16 cellular contexts compared by ENCODE assay signal in the genomic region with DNA sequence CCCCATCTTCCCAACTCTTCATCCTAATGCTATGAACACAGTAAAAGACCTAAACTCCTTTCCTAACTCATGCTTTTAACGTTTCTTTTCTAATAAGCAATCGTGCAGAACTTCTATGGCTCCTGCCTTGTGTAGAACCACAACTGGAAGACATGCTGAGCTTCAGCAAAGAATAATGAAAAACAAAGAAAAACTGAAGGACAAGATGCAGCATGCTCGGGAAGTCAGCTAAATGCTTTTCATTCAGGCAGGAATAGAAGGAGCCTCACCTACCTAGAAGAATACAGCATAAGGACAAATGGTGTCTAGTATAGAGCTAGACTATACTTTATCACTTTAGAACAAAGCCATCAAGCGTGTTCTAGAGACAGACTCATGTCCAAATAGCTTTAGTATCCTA. TPM values are rescaled to one million over a fixed set of nuclear protein-coding genes. Genes with fewer than 3 reads are reported as not detected.
DNase-seq lines count a peak whose midpoint lies in the region; ATAC-seq, FAIRE-seq and TF ChIP-seq lines count a peak whose summit lies in the region.
"Had no signal": no experiment of that assay in that cellular context is flagged by ENCODE, and none has a peak within 500 bp of the region (broad histone marks: within the 10 kb centered on the region; RNA-seq: fewer than 3 reads in every experiment).

No MANE protein-coding gene starts in this region.

- TF ChIP-seq RAD21 in K562 (CRISPR knock-in tag; conservative IDR thresholded peaks at IDR 0.05 in 1 of 2, IDR thresholded peaks at IDR 0.05 in 1 of 2), result no peak

- intact Hi-C loops in K562 (cut with micrococcal nuclease), result no loop called here
- intact Hi-C loops in left colon (cut with DNase I, micrococcal nuclease), result no loop called here
- intact Hi-C loops in cardiac septum (cut with DNase I), result loop anchor here (5.0 kb wide), 1 partner anchor 45 kb away; the partner anchor contains the start of gene LUZP1
- intact Hi-C loops in activated naive CD4-positive, alpha-beta T cell treated with anti-CD3 and anti-CD28 coated beads for 36 hours (cut with micrococcal nuclease), result no loop called here

- H2AFZ ChIP-seq in K562 (ENCODE audit: low read depth, low read length), result no peak overlapping the region

- H3K27ac ChIP-seq in HEK293 (ENCODE audit: extremely low read depth, low read depth, low read length) (no peak overlapping the region), K562 (ENCODE audit: extremely low read depth, low read depth, low read length) (no peak overlapping the region), skin epidermis (peak overlapping the region in 11 of 21 experiments; percentile 3 to 61 (median 26))

- ATAC-seq in K562 (no peak), left colon (peak; percentile 2), GM21367 (IDR thresholded peaks at IDR 0.05; ENCODE audit: unreplicated experiment) (no peak)
- ATAC-seq: naive thymus-derived CD4-positive, alpha-beta T cell had no signal

- POLR2A ChIA-PET in HEK293 (lab: Yijun Ruan, JAX), result interaction anchor here (0.7 kb wide), 1 partner anchor 9 kb away, joined by 3 read pairs; no protein-coding TSS in a partner anchor
- POLR2A ChIA-PET in K562 (lab: Yijun Ruan, JAX), result interaction anchor here (1.2 to 3.2 kb wide), 3 partner anchors 10 to 105 kb away, joined by 3 to 13 read pairs (median 6); no protein-coding TSS in a partner anchor

- no peaks in the 10 kb centered on the region for H3K36me3 ChIP-seq in HEK293 (ENCODE audit: control insufficient read depth in 2 of 2, insufficient read depth in 1 of 2, low read length in 2 of 2)
- no peaks in the 10 kb centered on the region for H3K36me3 ChIP-seq in K562 (ENCODE audit: control insufficient read depth, insufficient read depth, low read length)

- FAIRE-seq in K562 (lab: Jason Lieb, UNC), result no peak

- no peak overlapping the region for H3K9ac ChIP-seq in K562 (ENCODE audit: insufficient read depth in 1 of 2, low read depth in 2 of 2, low read length in 2 of 2)

- no TSS peak for BruUV-seq in K562 (replicated peaks; lab: Mats Ljungman, UMichigan)

- H3K9me1 ChIP-seq in K562 (ENCODE audit: control insufficient read depth, insufficient read depth, low read length), result no peaks in the 10 kb centered on the region

- peaks cover 57% of the 10 kb centered on the region for H3K4me1 Mint-ChIP-seq in activated naive CD4-positive, alpha-beta T cell treated with anti-CD3 and anti-CD28 coated beads for 36 hours (ENCODE audit: low read depth)

- no peak overlapping the region for H3K4me3 Mint-ChIP-seq in activated naive CD4-positive, alpha-beta T cell treated with anti-CD3 and anti-CD28 coated beads for 36 hours
- H3K4me3 Mint-ChIP-seq: activated CD4-positive, alpha-beta T cell treated with anti-CD3 and anti-CD28 coated beads, Interleukin-2, amount 10 ng/mL, durations not matched to agents 24 days and 14 days; activated naive CD8-positive, alpha-beta T cell treated with anti-CD3 and anti-CD28 coated beads for 36 hours; activated T-cell treated with anti-CD3 and anti-CD28 coated beads, Interleukin-2, amount 50 U/mL, for 24 hours; naive thymus-derived CD4-positive, alpha-beta T cell had no signal

- 47% methylated on average over 4 of the region's 4 CpGs for WGBS in K562 (ENCODE audit: insufficient coverage, low coverage, missing lambda C conversion rate)

- DNase-seq in K562 (ENCODE audit: extremely low read depth in 1 of 4, low spot score in 3 of 4) (no peak), left colon (no peak), cardiac septum (ENCODE audit: low spot score) (no peak)
- no peak for DNase-seq in effector CD4-positive, alpha-beta T cell
- DNase-seq in activated naive CD4-positive, alpha-beta T cell treated with anti-CD3 and anti-CD28 coated beads for 36 hours, result no peak
- DNase-seq: activated CD4-positive, alpha-beta T cell treated with anti-CD3 and anti-CD28 coated beads, Interleukin-2, amount 10 ng/mL, durations not matched to agents 24 days and 14 days; activated naive CD8-positive, alpha-beta T cell treated with anti-CD3 and anti-CD28 coated beads for 36 hours; activated T-cell treated with anti-CD3 and anti-CD28 coated beads, Interleukin-2, amount 50 U/mL, for 24 hours; AML-193; DMS53; naive thymus-derived CD4-positive, alpha-beta T cell; NCI-H2107; stimulated activated CD4-positive, alpha-beta T cell treated with anti-CD3 and anti-CD28 coated beads, Interleukin-4, amount 100 ng/mL, for 1 hour had no signal

- no peaks in the 10 kb centered on the region for H3K9me3 ChIP-seq in HEK293 (ENCODE audit: control insufficient read depth, insufficient read depth, low read depth, low read length)
- H3K9me3 ChIP-seq in K562 (replicated peaks; ENCODE audit: control insufficient read depth, insufficient read depth, low read depth, low read length), result no peaks in the 10 kb centered on the region

- no peaks in the 10 kb centered on the region for H3K9me3 Mint-ChIP-seq in activated naive CD4-positive, alpha-beta T cell treated with anti-CD3 and anti-CD28 coated beads for 36 hours
- H3K9me3 Mint-ChIP-seq: activated CD4-positive, alpha-beta T cell treated with anti-CD3 and anti-CD28 coated beads, Interleukin-2, amount 10 ng/mL, durations not matched to agents 24 days and 14 days; activated naive CD8-positive, alpha-beta T cell treated with anti-CD3 and anti-CD28 coated beads for 36 hours; activated T-cell treated with anti-CD3 and anti-CD28 coated beads, Interleukin-2, amount 50 U/mL, for 24 hours; naive thymus-derived CD4-positive, alpha-beta T cell had no signal

- in situ Hi-C loops in K562 (cut with MboI), result no loop called here

- H3K27me3 ChIP-seq in K562 (ENCODE audit: control insufficient read depth in 2 of 2, insufficient read depth in 2 of 2, low read length in 2 of 2), result no peaks in the 10 kb centered on the region

- H3K36me3 Mint-ChIP-seq in activated naive CD4-positive, alpha-beta T cell treated with anti-CD3 and anti-CD28 coated beads for 36 hours (ENCODE audit: low read depth), result no peaks in the 10 kb centered on the region
- H3K36me3 Mint-ChIP-seq: activated naive CD8-positive, alpha-beta T cell treated with anti-CD3 and anti-CD28 coated beads for 36 hours had no signal

- peaks cover 53% of the 10 kb centered on the region for H3K79me2 ChIP-seq in K562 (ENCODE audit: control insufficient read depth, insufficient read depth, low read length)

- no peak for TF ChIP-seq EP300 in K562 (IDR thresholded peaks at IDR 0.05; ENCODE audit: low read length)

- H3K27me3 Mint-ChIP-seq in activated naive CD4-positive, alpha-beta T cell treated with anti-CD3 and anti-CD28 coated beads for 36 hours (ENCODE audit: low read depth), result no peaks in the 10 kb centered on the region
- H3K27me3 Mint-ChIP-seq: activated CD4-positive, alpha-beta T cell treated with anti-CD3 and anti-CD28 coated beads, Interleukin-2, amount 10 ng/mL, durations not matched to agents 24 days and 14 days; activated naive CD8-positive, alpha-beta T cell treated with anti-CD3 and anti-CD28 coated beads for 36 hours; activated T-cell treated with anti-CD3 and anti-CD28 coated beads, Interleukin-2, amount 50 U/mL, for 24 hours; naive thymus-derived CD4-positive, alpha-beta T cell had no signal

- H3K4me3 ChIP-seq in HEK293 (ENCODE audit: low read depth, low read length) (no peak overlapping the region), K562 (no peak overlapping the region), skin epidermis (no peak overlapping the region)

- H3K4me1 ChIP-seq in HEK293 (ENCODE audit: control insufficient read depth, insufficient read depth, low read length) (peaks cover 5% of the 10 kb centered on the region), K562 (replicated peaks in 1 of 2; ENCODE audit: control insufficient read depth in 2 of 2, insufficient read depth in 2 of 2, low read length in 2 of 2) (peaks cover 14 to 37% of the 10 kb centered on the region in 2 experiments)

- CTCF ChIA-PET in HEK293 (lab: Yijun Ruan, JAX) (interaction anchor here (0.5 to 1.2 kb wide), 4 partner anchors 14 to 214 kb away, joined by 3 to 4 read pairs (median 4); no protein-coding TSS in a partner anchor), K562 (lab: Yijun Ruan, JAX; ENCODE audit: low intra/inter-chr PET ratio) (no interaction called here)
- CTCF ChIA-PET in activated naive CD4-positive, alpha-beta T cell treated with anti-CD3 and anti-CD28 coated beads for 36 hours (lab: Charles Lee), result interaction anchor here (2.6 kb wide), 1 partner anchor 61 kb away, joined by 7 read pairs; no protein-coding TSS in a partner anchor

- no peaks in the 10 kb centered on the region for H4K20me1 ChIP-seq in K562 (replicated peaks; ENCODE audit: control insufficient read depth, insufficient read depth, low read length)

- no peak overlapping the region for H3K4me2 ChIP-seq in K562 (ENCODE audit: insufficient read depth, low read length)

- TF ChIP-seq POLR2A in K562 (conservative IDR thresholded peaks at IDR 0.05), result no peak

- TF ChIP-seq CTCF in HEK293 (tag by site-specific recombination; IDR thresholded peaks at IDR 0.05) (no peak), K562 (IDR thresholded peaks at IDR 0.05 in 2 of 3, conservative IDR thresholded peaks at IDR 0.05 in 1 of 3; ENCODE audit: insufficient read depth in 2 of 3, low read depth in 1 of 3, low read length in 3 of 3) (no peak)

- no peak overlapping the region for H3K27ac Mint-ChIP-seq in activated naive CD4-positive, alpha-beta T cell treated with anti-CD3 and anti-CD28 coated beads for 36 hours
- H3K27ac Mint-ChIP-seq: activated CD4-positive, alpha-beta T cell treated with anti-CD3 and anti-CD28 coated beads, Interleukin-2, amount 10 ng/mL, durations not matched to agents 24 days and 14 days; activated naive CD8-positive, alpha-beta T cell treated with anti-CD3 and anti-CD28 coated beads for 36 hours; activated T-cell treated with anti-CD3 and anti-CD28 coated beads, Interleukin-2, amount 50 U/mL, for 24 hours had no signal

RNA-seq across cellular contexts. Expression of gene LUZP1, which starts 45.9 kb away (rescaled TPM):
- 14.5 and 31.1 TPM in 2 replicates for total RNA-seq in K562 (2011; cell fraction: chromatin; rRNA removed; ENCODE audit: low replicate concordance)
- total RNA-seq in K562 (2011; cell fraction: nucleolus; rRNA removed), result 11.2 and 11.6 TPM in 2 replicates
- total RNA-seq in K562 (2011; cell fraction: nucleoplasm; rRNA removed), result 13.5 and 13.8 TPM in 2 replicates
- 10.2 and 12.4 TPM in 2 replicates for total RNA-seq in K562 (2014; rRNA removed)
- 12.6 and 14.2 TPM in 2 replicates for total RNA-seq in K562 (2014; rRNA removed; fragmentation: Illumina TruSeq; extraction: Trizol)
- 13.8 and 15.3 TPM in 2 replicates for total RNA-seq in K562 (2015; rRNA removed; fragmentation: Illumina TruSeq; extraction: Trizol)
- 16.9 and 19.1 TPM in 2 replicates for total RNA-seq in K562 (2021)
- 10.0 and 11.2 TPM in 2 replicates for polyA plus RNA-seq in K562 (2011; rRNA removed)
- 6.0 and 7.6 TPM in 2 replicates for polyA plus RNA-seq in K562 (2011; cell fraction: cytosol; rRNA removed)
- polyA plus RNA-seq in K562 (2011; cell fraction: nucleus; rRNA removed), result 14.3 and 16.7 TPM in 2 replicates
- 8.4 and 9.6 TPM in 2 replicates for polyA plus RNA-seq in K562 (2012)
- 14.2 and 14.7 TPM in 2 replicates for polyA plus RNA-seq in K562 (2014; fragmentation: Illumina TruSeq; extraction: Trizol)
- 10 to 100 TPM in 1 of 2 experiments, 1 to 10 TPM in 1; 6.5 to 11.8 TPM for polyA plus RNA-seq in K562 (2014; fragmentation: Nextera tagmentation; extraction: Ambion mirVana)
- 6.8 and 7.7 TPM in 2 replicates for polyA plus RNA-seq in K562 (2014; rRNA removed)
- polyA minus RNA-seq in K562 (2011; rRNA and poly(A)+ RNA removed), result 20.6 and 21.8 TPM in 2 replicates
- polyA minus RNA-seq in K562 (2011; cell fraction: cytosol; rRNA and poly(A)+ RNA removed), result 11.2 and 12.9 TPM in 2 replicates
- 9.4 and 17.5 TPM in 2 replicates for polyA minus RNA-seq in K562 (2011; cell fraction: nucleus; rRNA and poly(A)+ RNA removed)
- 10 to 100 TPM; 43.7 to 57.8 TPM for total RNA-seq in left colon
- total RNA-seq in cardiac septum, result 46.5 TPM
- 10 to 100 TPM; 12.6 to 13.7 TPM for total RNA-seq in activated naive CD4-positive, alpha-beta T cell treated with anti-CD3 and anti-CD28 coated beads for 36 hours

Comparison
In these comparisons a context has a peak if more than half of its experiments do, and no peak if none do; other contexts are left out.
1. H3K27ac ChIP-seq: peak in skin epidermis (11 of 21); none in HEK293 (single experiment) and K562 (single experiment).
2. Of the 44 proteins assayed by ChIP-seq in both K562 and HEK293: peak only in K562: none; only in HEK293: PRDM10; in both: none; in neither: 43.